ENCODE assay signal across 22 cellular contexts in genomic region chr1:12134716-12135115, GRCh38.
"Had no signal": no experiment of that assay in that cellular context is flagged by ENCODE, and none has a peak within 500 bp of the region (broad histone marks: within the 10 kb centered on the region; RNA-seq: fewer than 3 reads in every experiment).

No MANE protein-coding gene starts in this region.

- FAIRE-seq: bronchial epithelial cell, keratinocyte had no signal

- H3K27ac ChIP-seq: colonic mucosa, ovary, psoas muscle, stomach, upper lobe of right lung had no signal

- H3K4me1 ChIP-seq: colonic mucosa, psoas muscle had no signal

- DNase-seq: activated CD4-positive, alpha-beta T cell treated with anti-CD3 and anti-CD28 coated beads for 48 hours; activated CD4-positive, CD25-positive, alpha-beta regulatory T cell; activated CD8-positive, alpha-beta memory T cell treated with anti-CD3 and anti-CD28 coated beads, Interleukin-2, amount 10 ng/mL, durations not matched to agents 7 days and 5 days; activated CD8-positive, alpha-beta T cell treated with anti-CD3 and anti-CD28 coated beads for 36 hours; activated effector memory CD4-positive, alpha-beta T cell treated with anti-CD3 and anti-CD28 coated beads, Interleukin-2, amount 50 U/mL, for 16 hours; activated naive CD4-positive, alpha-beta T cell treated with anti-CD3 and anti-CD28 coated beads, Interleukin-2, amount 10 ng/mL, durations not matched to agents 7 days and 5 days; activated T-cell treated with anti-CD3 and anti-CD28 coated beads for 4 hours; amygdala; colonic mucosa; endodermal cell; esophagus squamous epithelium; naive thymus-derived CD4-positive, alpha-beta T cell; ovary; psoas muscle; stimulated activated CD4-positive, alpha-beta T cell treated with anti-CD3 and anti-CD28 coated beads, Interleukin-12 subunit alpha, Interleukin-12 subunit beta, amount 100 ng/mL, for 4 hours; stimulated activated CD4-positive, alpha-beta T cell treated with anti-CD3 and anti-CD28 coated beads, Interleukin-4, amount 100 ng/mL, for 4 hours; stomach; upper lobe of right lung had no signal

- H3K9me3 ChIP-seq: colonic mucosa, esophagus squamous epithelium, ovary, psoas muscle, right atrium auricular region, stomach, upper lobe of right lung had no signal

- H3K27me3 ChIP-seq: colonic mucosa, ovary, right atrium auricular region, stomach, upper lobe of right lung had no signal

- H3K36me3 ChIP-seq: colonic mucosa, esophagus squamous epithelium, ovary, right atrium auricular region, stomach, upper lobe of right lung had no signal

- H3K4me3 ChIP-seq: colonic mucosa, esophagus squamous epithelium, lung, ovary, psoas muscle, right atrium auricular region, stomach, upper lobe of right lung had no signal

- ATAC-seq: activated CD8-positive, alpha-beta memory T cell treated with anti-CD3 and anti-CD28 coated beads, Interleukin-2, amount 10 ng/mL, durations not matched to agents 7 days and 5 days; activated CD8-positive, alpha-beta T cell treated with anti-CD3 and anti-CD28 coated beads for 36 hours; naive thymus-derived CD4-positive, alpha-beta T cell; psoas muscle; upper lobe of right lung had no signal
